ENCODE assay signal across 9 cellular contexts in the genomic region with DNA sequence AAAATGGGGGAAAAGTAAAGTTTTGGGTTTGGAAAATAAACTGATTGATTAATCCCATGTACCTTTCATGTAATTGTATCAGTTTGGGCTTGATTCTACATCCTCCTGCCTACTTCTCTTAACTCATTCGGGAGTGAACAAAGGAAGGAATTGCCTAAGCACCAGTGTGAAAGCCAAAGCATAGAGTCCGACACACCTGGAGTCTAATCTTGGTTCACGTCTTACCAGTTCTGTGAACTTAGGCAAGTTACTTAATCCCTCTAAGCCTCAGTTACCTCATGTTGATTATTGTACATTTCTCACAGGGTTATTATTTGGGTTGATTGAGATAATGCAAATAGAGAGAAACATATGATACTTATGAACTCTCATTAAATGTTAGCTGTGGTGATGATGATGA. TPM values are rescaled to one million over a fixed set of nuclear protein-coding genes. Genes with fewer than 3 reads are reported as not detected.
"Had no signal": no experiment of that assay in that cellular context is flagged by ENCODE, and none has a peak within 500 bp of the region (broad histone marks: within the 10 kb centered on the region; RNA-seq: fewer than 3 reads in every experiment).

No MANE protein-coding gene starts in this region.

- H3K27me3 Mint-ChIP-seq: IgD-negative memory B cell had no signal

- H3K4me3 ChIP-seq: K562 had no signal

- H3K9me3 Mint-ChIP-seq: IgD-negative memory B cell had no signal

- H3K27ac Mint-ChIP-seq: IgD-negative memory B cell had no signal

- H3K36me3 Mint-ChIP-seq: IgD-negative memory B cell had no signal

- DNase-seq: IMR-90, KBM-7, KG1 had no signal

- H3K4me3 Mint-ChIP-seq: IgD-negative memory B cell had no signal

- H3K27ac ChIP-seq: HL-60 had no signal

- ATAC-seq: HepG2, K562 had no signal

RNA-seq across cellular contexts. Expression of a gene that starts 41.1 kb away (rescaled TPM):
- total RNA-seq: HepG2, HT-29, HT1080, IMR-90, K562 had no signal
